Comparison of ENCODE assay signal across 22 cellular contexts in the genomic region with DNA sequence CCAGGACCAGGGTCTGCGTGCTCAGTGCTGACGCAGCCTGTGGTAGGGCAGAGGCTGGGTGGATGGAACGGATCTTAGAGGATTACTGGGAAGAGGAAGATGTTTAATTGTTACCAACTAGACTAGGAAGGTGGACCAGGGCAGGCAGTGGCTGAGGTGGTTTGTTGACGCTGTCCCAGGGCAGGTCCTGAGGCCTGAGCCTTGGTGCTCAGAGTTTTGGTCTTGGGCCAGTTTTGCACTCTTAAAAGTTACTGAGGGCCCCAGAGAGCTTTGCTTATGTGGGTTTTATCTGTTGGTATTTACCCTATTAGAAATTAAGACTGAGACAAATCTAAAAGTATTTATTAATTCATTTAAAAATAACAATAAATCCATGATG.
"Had no signal": no experiment of that assay in that cellular context is flagged by ENCODE, and none has a peak within 500 bp of the region (broad histone marks: within the 10 kb centered on the region; RNA-seq: fewer than 3 reads in every experiment).

No MANE protein-coding gene starts in this region.

- H3K4me3 Mint-ChIP-seq: immature natural killer cell; memory B cell; mesothelial cell of epicardium; natural killer cell treated with Interleukin-12 subunit alpha and Interleukin-12 subunit beta and Interleukin-15 and Interleukin-18, amount 100 ng/mL, for 72 hours; neural progenitor cell; type B pancreatic cell had no signal

- H3K27me3 ChIP-seq: neural progenitor cell, sigmoid colon had no signal

- DNase-seq: dermis blood vessel endothelial cell; effector memory CD4-positive, alpha-beta T cell; hypothalamus; immature natural killer cell; mucosa of descending colon; naive B cell; nucleus accumbens; psoas muscle; right cardiac atrium; sigmoid colon; stimulated activated CD4-positive, alpha-beta T cell treated with anti-CD3 and anti-CD28 coated beads, Interleukin-2, amount 100 ng/mL, for 48 hours; stimulated activated naive CD4-positive, alpha-beta T cell treated with Interleukin-2 at 50 U/mL for 16 hours; stomach had no signal

- H3K27ac Mint-ChIP-seq: memory B cell; mesothelial cell of epicardium; naive B cell; natural killer cell treated with Interleukin-12 subunit alpha and Interleukin-12 subunit beta and Interleukin-15 and Interleukin-18, amount 100 ng/mL, for 72 hours; neural progenitor cell; type B pancreatic cell had no signal

- H3K4me1 Mint-ChIP-seq: memory B cell, mesothelial cell of epicardium, neural progenitor cell had no signal

- H3K9me3 ChIP-seq: esophagus muscularis mucosa, psoas muscle, sigmoid colon had no signal

- H3K27me3 Mint-ChIP-seq: natural killer cell treated with Interleukin-12 subunit alpha and Interleukin-12 subunit beta and Interleukin-15 and Interleukin-18, amount 100 ng/mL, for 72 hours; type B pancreatic cell had no signal

- H3K4me3 ChIP-seq: coronary artery, esophagus muscularis mucosa, lung, mucosa of descending colon, neural progenitor cell, psoas muscle, sigmoid colon, stomach, tibial artery had no signal

- H3K36me3 Mint-ChIP-seq: mesothelial cell of epicardium, type B pancreatic cell had no signal

- H3K36me3 ChIP-seq: esophagus muscularis mucosa, neural progenitor cell, sigmoid colon, stomach, tibial artery had no signal

- H3K4me1 ChIP-seq: esophagus muscularis mucosa, neural progenitor cell, psoas muscle, sigmoid colon, stomach, tibial artery had no signal

- ATAC-seq: mucosa of descending colon; natural killer cell treated with Interleukin-12 subunit alpha and Interleukin-12 subunit beta and Interleukin-15 and Interleukin-18, amount 100 ng/mL, for 72 hours; psoas muscle had no signal

- H3K27ac ChIP-seq: coronary artery, esophagus muscularis mucosa, neural progenitor cell, psoas muscle, sigmoid colon, stomach, tibial artery had no signal
